Comparison of ENCODE assay signal across 21 cellular contexts in the genomic region with DNA sequence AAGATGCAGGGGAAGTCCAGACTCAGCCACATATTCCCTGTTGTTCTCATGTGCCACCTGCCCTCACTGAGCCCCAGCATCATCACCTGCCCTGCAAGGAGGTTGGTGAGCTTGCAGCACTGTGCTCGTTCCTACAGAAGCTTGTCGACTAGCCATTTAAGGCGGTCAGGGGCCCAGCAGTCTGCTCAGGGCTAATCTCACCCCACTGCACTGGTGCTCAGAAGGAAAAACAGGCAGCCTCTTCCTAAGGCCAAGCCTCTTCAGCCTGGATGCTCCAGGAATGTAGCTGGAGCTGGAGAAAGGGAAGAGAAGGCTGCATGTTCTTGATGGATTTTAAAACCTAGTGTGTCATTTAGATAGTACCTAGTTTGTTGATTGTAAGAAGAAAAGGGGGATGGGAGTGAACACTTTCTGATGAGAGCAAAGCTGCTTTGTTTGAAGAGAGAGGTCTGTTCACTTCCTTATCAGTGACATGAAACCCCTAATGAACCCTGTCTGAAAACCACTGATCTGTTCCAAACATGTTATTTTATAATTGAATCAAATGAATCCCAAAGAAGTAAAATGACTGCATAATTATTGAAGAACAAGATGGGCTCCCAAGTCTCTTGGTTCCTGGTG. TPM values are rescaled to one million over a fixed set of nuclear protein-coding genes. Genes with fewer than 3 reads are reported as not detected.
"Had no signal": no experiment of that assay in that cellular context is flagged by ENCODE, and none has a peak within 500 bp of the region (broad histone marks: within the 10 kb centered on the region; RNA-seq: fewer than 3 reads in every experiment).

No MANE protein-coding gene starts in this region.

- ATAC-seq: activated CD8-positive, alpha-beta T cell treated with anti-CD3 and anti-CD28 coated beads for 36 hours; activated T-helper 17 cell treated with anti-CD3 and anti-CD28 coated beads, Interleukin-2, amount 50 U/mL, for 72 hours; body of pancreas; left cardiac atrium; natural killer cell treated with Interleukin-12 subunit alpha and Interleukin-12 subunit beta and Interleukin-15 and Interleukin-18, amount 100 ng/mL, for 72 hours; stimulated activated naive CD8-positive, alpha-beta T cell treated with anti-CD3 and anti-CD28 coated beads, Interleukin-15, amount 100 ng/mL, for 72 hours had no signal

- H3K27ac ChIP-seq: body of pancreas, dorsolateral prefrontal cortex, hepatocyte, right atrium auricular region, suprapubic skin, transverse colon had no signal

- H3K4me1 ChIP-seq: body of pancreas, right atrium auricular region had no signal

- H3K9me3 ChIP-seq: body of pancreas, right atrium auricular region, suprapubic skin, transverse colon, uterus had no signal

- DNase-seq: activated CD4-positive, alpha-beta T cell treated with anti-CD3 and anti-CD28 coated beads, Interleukin-2, amount 10 ng/mL, durations not matched to agents 24 days and 14 days; activated CD8-positive, alpha-beta T cell treated with anti-CD3 and anti-CD28 coated beads for 36 hours; activated naive CD4-positive, alpha-beta T cell treated with anti-CD3 and anti-CD28 coated beads for 36 hours; activated T-cell treated with anti-CD3 and anti-CD28 coated beads, Interleukin-2, amount 50 U/mL, for 1 hour; body of pancreas; caudate nucleus; dorsolateral prefrontal cortex; foreskin fibroblast; left cardiac atrium; mesendoderm; nucleus accumbens; stimulated activated CD4-positive, alpha-beta T cell treated with anti-CD3 and anti-CD28 coated beads, Interleukin-4, amount 100 ng/mL, for 1 hour; stimulated activated naive CD8-positive, alpha-beta T cell treated with anti-CD3 and anti-CD28 coated beads, Interleukin-15, amount 100 ng/mL, for 72 hours; T-helper 9 cell; transverse colon; uterus had no signal

- H3K27me3 ChIP-seq: body of pancreas, dorsolateral prefrontal cortex, hepatocyte, right atrium auricular region, suprapubic skin, transverse colon, uterus had no signal

- H3K4me3 ChIP-seq: body of pancreas, dorsolateral prefrontal cortex, hepatocyte, right atrium auricular region, suprapubic skin, transverse colon, uterus had no signal

- H3K36me3 ChIP-seq: right atrium auricular region, suprapubic skin, transverse colon, uterus had no signal

RNA-seq across cellular contexts. Expression of gene ASPN, which starts 10.6 kb away (rescaled TPM):
- total RNA-seq: activated CD4-positive, alpha-beta T cell treated with anti-CD3 and anti-CD28 coated beads, Interleukin-2, amount 10 ng/mL, durations not matched to agents 24 days and 14 days; activated CD8-positive, alpha-beta T cell treated with anti-CD3 and anti-CD28 coated beads for 36 hours; activated naive CD4-positive, alpha-beta T cell treated with anti-CD3 and anti-CD28 coated beads for 36 hours; activated T-helper 17 cell treated with anti-CD3 and anti-CD28 coated beads, Interleukin-2, amount 50 U/mL, for 72 hours; natural killer cell treated with Interleukin-12 subunit alpha and Interleukin-12 subunit beta and Interleukin-15 and Interleukin-18, amount 100 ng/mL, for 72 hours had no signal

RNA-seq across cellular contexts. Expression of gene ECM2, which starts 42.9 kb away (rescaled TPM):
- total RNA-seq: activated CD4-positive, alpha-beta T cell treated with anti-CD3 and anti-CD28 coated beads, Interleukin-2, amount 10 ng/mL, durations not matched to agents 24 days and 14 days; activated CD8-positive, alpha-beta T cell treated with anti-CD3 and anti-CD28 coated beads for 36 hours; activated naive CD4-positive, alpha-beta T cell treated with anti-CD3 and anti-CD28 coated beads for 36 hours; activated T-helper 17 cell treated with anti-CD3 and anti-CD28 coated beads, Interleukin-2, amount 50 U/mL, for 72 hours; natural killer cell treated with Interleukin-12 subunit alpha and Interleukin-12 subunit beta and Interleukin-15 and Interleukin-18, amount 100 ng/mL, for 72 hours had no signal
